In genomic region chr11:92628401-92629292, GRCh38 we compare ENCODE assay signal across 15 cellular contexts.
DNase-seq lines count a peak whose midpoint lies in the region; ATAC-seq and TF ChIP-seq lines count a peak whose summit lies in the region.
"Had no signal": no experiment of that assay in that cellular context is flagged by ENCODE, and none has a peak within 500 bp of the region (broad histone marks: within the 10 kb centered on the region; RNA-seq: fewer than 3 reads in every experiment).

No MANE protein-coding gene starts in this region.

- H3K4me3 Mint-ChIP-seq in nephron (no peak overlapping the region), natural killer cell (no peak overlapping the region)
- H3K4me3 Mint-ChIP-seq: naive B cell had no signal

- H3K4me1 ChIP-seq in SK-N-SH (ENCODE audit: control insufficient read depth in 1 of 2, insufficient read depth in 2 of 2, low read depth in 1 of 2, low read length in 1 of 2) (peaks cover 0 to 28% of the 10 kb centered on the region in 2 experiments; a peak in 1 of 4 replicates), OCI-LY7 (ENCODE audit: insufficient read depth, low read length, poor library complexity, severe bottlenecking) (no peaks in the 10 kb centered on the region)
- H3K4me1 ChIP-seq: left ventricle myocardium inferior had no signal

- DNase-seq in EL (peak; percentile 45), NCI-H1417 treated with DMSO at 0.1 percent for 48 hours (lab: John Stamatoyannopoulos, UW) (peak; percentile 80), SK-N-SH (no peak), OCI-LY7 (ENCODE audit: low spot score) (no peak), natural killer cell (no peak)
- DNase-seq in activated naive CD4-positive, alpha-beta T cell (lab: John Stamatoyannopoulos, UW), result no peak
- DNase-seq: activated T-cell treated with anti-CD3 and anti-CD28 coated beads, Interleukin-2, amount 50 U/mL, for 48 hours; left ventricle myocardium inferior; naive B cell; SW 1271 had no signal

- WGBS in SK-N-SH (ENCODE audit: low lambda C conversion rate), result 78% methylated on average over 4 of the region's 4 CpGs

- H3K4me2 ChIP-seq in SK-N-SH (peak overlapping the region; percentile 20; the same call in 1 of the 2 replicates), OCI-LY7 (ENCODE audit: low read length) (no peak overlapping the region)

- intact Hi-C loops in OCI-LY7 (cut with micrococcal nuclease; ENCODE audit: unreplicated experiment) (no loop called here), natural killer cell (cut with micrococcal nuclease) (no loop called here)

- H3K9ac ChIP-seq in SK-N-SH, result no peak overlapping the region; the same call in 1 of the 2 replicates
- H3K9ac ChIP-seq: BLaER1 treated with 17β-estradiol and CSF1 and Interleukin-3, amounts not matched to agents 10 nM and 100 nM had no signal

- H3K4me3 ChIP-seq in SK-N-SH (ENCODE audit: low read depth in 2 of 2, low read length in 1 of 2) (no peak overlapping the region), OCI-LY7 (ENCODE audit: low read depth, low read length, poor library complexity, severe bottlenecking) (no peak overlapping the region)
- H3K4me3 ChIP-seq: BLaER1 treated with 17β-estradiol and CSF1 and Interleukin-3, amounts not matched to agents 10 nM and 100 nM; left ventricle myocardium inferior had no signal

- no peaks in the 10 kb centered on the region for H3K27me3 ChIP-seq in SK-N-SH (ENCODE audit: insufficient read depth)
- H3K27me3 ChIP-seq: BLaER1 treated with 17β-estradiol and CSF1 and Interleukin-3, amounts not matched to agents 10 nM and 100 nM had no signal

- peaks cover 5% of the 10 kb centered on the region for H3K27me3 Mint-ChIP-seq in nephron (ENCODE audit: low read depth)
- no peaks in the 10 kb centered on the region for H3K27me3 Mint-ChIP-seq in natural killer cell (ENCODE audit: low read depth in 2 of 2)
- H3K27me3 Mint-ChIP-seq: naive B cell had no signal

- no peaks in the 10 kb centered on the region for H3K9me3 Mint-ChIP-seq in nephron
- H3K9me3 Mint-ChIP-seq in natural killer cell, result peaks cover 6 to 15% of the 10 kb centered on the region in 2 donors

- H3K36me3 Mint-ChIP-seq in nephron (ENCODE audit: low read depth), result no peaks in the 10 kb centered on the region
- H3K36me3 Mint-ChIP-seq in natural killer cell, result no peaks in the 10 kb centered on the region
- H3K36me3 Mint-ChIP-seq: naive B cell had no signal

- H3K9me3 ChIP-seq in SK-N-SH, result no peaks in the 10 kb centered on the region
- H3K9me3 ChIP-seq in OCI-LY7 (ENCODE audit: low read length), result no peaks in the 10 kb centered on the region
- H3K9me3 ChIP-seq: left ventricle myocardium inferior had no signal

- H3K27ac ChIP-seq in SK-N-SH (ENCODE audit: low read depth in 2 of 2, low read length in 1 of 2), result peak overlapping the region in 1 of 2 experiments; percentile 78; a peak in 2 of 4 replicates
- no peak overlapping the region for H3K27ac ChIP-seq in OCI-LY7 (ENCODE audit: low read depth, low read length, poor library complexity, severe bottlenecking)
- H3K27ac ChIP-seq: BLaER1 treated with 17β-estradiol and CSF1 and Interleukin-3, amounts not matched to agents 10 nM and 100 nM; left ventricle myocardium inferior had no signal

- no TSS peak for BruUV-seq in OCI-LY7 (replicated peaks; lab: Mats Ljungman, UMichigan)

- H3K79me2 ChIP-seq in SK-N-SH (ENCODE audit: insufficient read depth) (no peaks in the 10 kb centered on the region), OCI-LY7 (ENCODE audit: insufficient read depth, low read depth, low read length) (no peaks in the 10 kb centered on the region)

- no peak for ATAC-seq in HG03342 (IDR thresholded peaks at IDR 0.05; ENCODE audit: unreplicated experiment)
- no peak for ATAC-seq in natural killer cell
- ATAC-seq: activated CD4-positive, CD25-positive, alpha-beta regulatory T cell treated with anti-CD3 and anti-CD28 coated beads, Interleukin-2, amount 50 U/mL, for 24 hours; sciatic nerve had no signal

- H3K4me1 Mint-ChIP-seq in nephron, result peaks cover 49% of the 10 kb centered on the region
- H3K4me1 Mint-ChIP-seq in natural killer cell, result no peaks in the 10 kb centered on the region
- H3K4me1 Mint-ChIP-seq: naive B cell had no signal

- POLR2A ChIA-PET in SK-N-SH (lab: Yijun Ruan, JAX), result no interaction called here
- POLR2A ChIA-PET in OCI-LY7 (lab: Charles Lee), result no interaction called here

- TF ChIP-seq RAD21 in SK-N-SH (IDR thresholded peaks at IDR 0.05; ENCODE audit: low read length), result no peak

- H4K20me1 ChIP-seq in SK-N-SH (ENCODE audit: insufficient read depth) (no peaks in the 10 kb centered on the region), OCI-LY7 (ENCODE audit: insufficient read depth, low read length) (no peaks in the 10 kb centered on the region)
- H4K20me1 ChIP-seq: BLaER1 treated with 17β-estradiol and CSF1 and Interleukin-3, amounts not matched to agents 10 nM and 100 nM had no signal

- H2AFZ ChIP-seq in SK-N-SH (ENCODE audit: low read depth), result no peak overlapping the region
- H2AFZ ChIP-seq in OCI-LY7 (ENCODE audit: low read length), result no peak overlapping the region

- no peak for TF ChIP-seq CTCF in SK-N-SH (IDR thresholded peaks at IDR 0.05)
- no peak for TF ChIP-seq CTCF in nephron (IDR thresholded peaks at IDR 0.05; ENCODE audit: unreplicated experiment in 3 of 3)
- TF ChIP-seq CTCF in OCI-LY7 (conservative IDR thresholded peaks at IDR 0.05; ENCODE audit: low read length), result no peak
- no peak for TF ChIP-seq CTCF in natural killer cell (IDR thresholded peaks at IDR 0.05)

- H3F3A ChIP-seq in SK-N-SH (replicated peaks; ENCODE audit: insufficient read depth), result peaks cover 18% of the 10 kb centered on the region

- 0 out of 4 replicates have a peak, but pooled peaks of 1 of the 2 experiments have one; percentile 11 for TF ChIP-seq EP300 in SK-N-SH (IDR thresholded peaks at IDR 0.05; ENCODE audit: borderline replicate concordance in 1 of 2, low read depth in 1 of 2, low read length in 1 of 2)

- no peaks in the 10 kb centered on the region for H3K9me2 ChIP-seq in SK-N-SH
- H3K9me2 ChIP-seq in OCI-LY7 (ENCODE audit: insufficient read depth, low read length), result no peaks in the 10 kb centered on the region

- CTCF ChIA-PET in SK-N-SH (lab: Yijun Ruan, JAX) (no interaction called here), OCI-LY7 (lab: Charles Lee; ENCODE audit: unreplicated experiment) (no interaction called here)

- no peaks in the 10 kb centered on the region for H3K36me3 ChIP-seq in SK-N-SH (replicated peaks in 1 of 2; ENCODE audit: control insufficient read depth in 1 of 2, insufficient read depth in 2 of 2, low read length in 1 of 2)
- no peaks in the 10 kb centered on the region for H3K36me3 ChIP-seq in OCI-LY7 (ENCODE audit: insufficient read depth, low read length)
- H3K36me3 ChIP-seq: BLaER1 treated with 17β-estradiol and CSF1 and Interleukin-3, amounts not matched to agents 10 nM and 100 nM; left ventricle myocardium inferior had no signal

- H3K27ac Mint-ChIP-seq in nephron (peak overlapping the region in 2 of 3 experiments; percentile 66 to 70), natural killer cell (no peak overlapping the region)

TF ChIP-seq in SK-N-SH, 30 proteins besides CTCF, POLR2A, EP300 and RAD21 (continues in another document):
- TF ChIP-seq JUND (IDR thresholded peaks at IDR 0.05) (peak; percentile 46; the same call in 1 of the 2 replicates), EZH2phosphoT487 (IDR thresholded peaks at IDR 0.05; ENCODE audit: borderline replicate concordance, low read depth) (no peak), MXI1 (IDR thresholded peaks at IDR 0.05; ENCODE audit: low read depth, low read length) (no peak), YY1 (IDR thresholded peaks at IDR 0.05; ENCODE audit: low read depth) (no peak), RXRA (IDR thresholded peaks at IDR 0.05; ENCODE audit: borderline replicate concordance, low read depth) (no peak), NRF1 (IDR thresholded peaks at IDR 0.05; ENCODE audit: low read depth, low read length) (no peak), FOXM1 (IDR thresholded peaks at IDR 0.05; ENCODE audit: low read depth) (no peak), FOXJ3 (CRISPR knock-in tag; IDR thresholded peaks at IDR 0.05) (no peak), RCOR1 (IDR thresholded peaks at IDR 0.05; ENCODE audit: low read length) (no peak), TAF1 (IDR thresholded peaks at IDR 0.05; ENCODE audit: borderline replicate concordance, low read depth, low read length) (no peak), POLR2AphosphoS5 (IDR thresholded peaks at IDR 0.05; ENCODE audit: low read depth, low read length) (no peak), PBX3 (IDR thresholded peaks at IDR 0.05) (peak; percentile 61), ELF1 (IDR thresholded peaks at IDR 0.05) (no peak), FOSL2 (IDR thresholded peaks at IDR 0.05; ENCODE audit: borderline replicate concordance, low read depth) (peak; percentile 25; the same call in 1 of the 2 replicates)

Comparison
In these comparisons a context has a peak if more than half of its experiments do, and no peak if none do; other contexts are left out.
1. DNase-seq: peak in EL (single experiment) and NCI-H1417 treated with DMSO at 0.1 percent for 48 hours (single experiment); none in SK-N-SH (single experiment), OCI-LY7 (single experiment), natural killer cell (single experiment) and activated naive CD4-positive, alpha-beta T cell (0 of 4).
2. H3K27ac Mint-ChIP-seq: peak in nephron (2 of 3); none in natural killer cell (0 of 2).